Comparison of ENCODE assay signal across 8 cellular contexts in genomic region chr6:113969888-113970807, GRCh38. TPM values are rescaled to one million over a fixed set of nuclear protein-coding genes. Genes with fewer than 3 reads are reported as not detected.
A peak's percentile ranks its signal among the peaks of the same experiment; 100 is the strongest.
DNase-seq lines count a peak whose midpoint lies in the region; ATAC-seq and TF ChIP-seq lines count a peak whose summit lies in the region.

No MANE protein-coding gene starts in this region.

- H3K36me3 ChIP-seq in Panc1 (ENCODE audit: control insufficient read depth, insufficient read depth, low read length) (no peaks in the 10 kb centered on the region), subcutaneous abdominal adipose tissue (ENCODE audit: control insufficient read depth in 5 of 5, insufficient read depth in 5 of 5, low read length in 5 of 5) (no peaks in the 10 kb centered on the region)

- H3K4me3 Mint-ChIP-seq in CD14-positive monocyte (peak overlapping the region; percentile 99 to 100), neural crest cell (peak overlapping the region; percentile 98)

- BruUV-seq in Panc1 (replicated peaks; lab: Mats Ljungman, UMichigan): no TSS peak

- H3K4me1 Mint-ChIP-seq in CD14-positive monocyte: peaks cover 39% of the 10 kb centered on the region
- peaks cover 32% of the 10 kb centered on the region for H3K4me1 Mint-ChIP-seq in neural crest cell

- H3K36me3 Mint-ChIP-seq in CD14-positive monocyte: no peaks in the 10 kb centered on the region
- H3K36me3 Mint-ChIP-seq in neural crest cell (ENCODE audit: low read depth): peaks cover 8% of the 10 kb centered on the region

- H3K27me3 Mint-ChIP-seq in CD14-positive monocyte (ENCODE audit: low read depth in 3 of 3): peaks cover 0 to 3% (median 2%) of the 10 kb centered on the region in 3 donors
- peaks cover 5% of the 10 kb centered on the region for H3K27me3 Mint-ChIP-seq in neural crest cell (ENCODE audit: low read depth)

- intact Hi-C loops in CD14-positive monocyte (cut with micrococcal nuclease): no loop called here
- intact Hi-C loops in Panc1 (cut with micrococcal nuclease; ENCODE audit: unreplicated experiment): no loop called here

- TF ChIP-seq CTCF in CD14-positive monocyte (IDR thresholded peaks at IDR 0.05) (no peak), Panc1 (IDR thresholded peaks at IDR 0.05) (no peak), foreskin keratinocyte (conservative IDR thresholded peaks at IDR 0.05) (no peak), neural crest cell (conservative IDR thresholded peaks at IDR 0.05) (no peak)

- CTCF ChIA-PET in Panc1 (lab: Charles Lee): interaction anchor here (0.7 kb wide), 1 partner anchor 305 kb away, joined by 7 read pairs; no protein-coding TSS in a partner anchor

- peak; percentile 59 for DNase-seq in CD14-positive monocyte (ENCODE audit: low spot score)
- DNase-seq in Panc1 (ENCODE audit: low read depth, low spot score): no peak
- DNase-seq in activated gamma-delta T cell (lab: John Stamatoyannopoulos, UW): peak; percentile 51
- DNase-seq in foreskin keratinocyte: peak; percentile 7 to 34
- DNase-seq in neural crest cell (ENCODE audit: low read depth, low spot score): peak; percentile 54

- peaks cover 0 to 2% (median 0%) of the 10 kb centered on the region in 7 donors for H3K9me3 Mint-ChIP-seq in CD14-positive monocyte
- peaks cover 4% of the 10 kb centered on the region for H3K9me3 Mint-ChIP-seq in neural crest cell

- peak overlapping the region; percentile 91 for H3K27ac ChIP-seq in Panc1 (ENCODE audit: low read length)
- H3K27ac ChIP-seq in foreskin keratinocyte: peak overlapping the region; percentile 84
- peak overlapping the region; percentile 88 for H3K27ac ChIP-seq in subcutaneous abdominal adipose tissue (ENCODE audit: low read depth, low read length)

- POLR2A ChIA-PET in Panc1 (lab: Charles Lee): no interaction called here

- peak overlapping the region; percentile 93 to 99 (median 95) for H3K27ac Mint-ChIP-seq in CD14-positive monocyte
- H3K27ac Mint-ChIP-seq in neural crest cell (ENCODE audit: unreplicated experiment): peak overlapping the region; percentile 100

- H3K9ac ChIP-seq in subcutaneous abdominal adipose tissue (ENCODE audit: low read length in 5 of 5): peak overlapping the region; percentile 16 to 98 (median 90)

- peak; percentile 35 for ATAC-seq in GM19372 (IDR thresholded peaks at IDR 0.05; ENCODE audit: low read depth, unreplicated experiment)
- ATAC-seq in HG03457 (IDR thresholded peaks at IDR 0.05; ENCODE audit: unreplicated experiment): peak; percentile 28
- ATAC-seq in Panc1: peak; percentile 74
- ATAC-seq in foreskin keratinocyte: peak; percentile 64

- H3K4me3 ChIP-seq in Panc1 (ENCODE audit: low read depth in 2 of 2, low read length in 2 of 2): peak overlapping the region; percentile 85 to 89
- peak overlapping the region; percentile 80 to 97 (median 90) for H3K4me3 ChIP-seq in subcutaneous abdominal adipose tissue (ENCODE audit: low read depth in 1 of 5, low read length in 5 of 5)

- in situ Hi-C loops in Panc1 (cut with HindIII; ENCODE audit: low pct_unique_long_range_greater_than_20kb, low sequenced_read_pairs): no loop called here

- H3K27me3 ChIP-seq in Panc1 (ENCODE audit: control insufficient read depth, insufficient read depth, low read length) (no peaks in the 10 kb centered on the region), foreskin keratinocyte (no peaks in the 10 kb centered on the region), subcutaneous abdominal adipose tissue (ENCODE audit: control insufficient read depth in 5 of 5, insufficient read depth in 4 of 5, low read length in 5 of 5) (no peaks in the 10 kb centered on the region)

- H3K9me3 ChIP-seq in Panc1 (ENCODE audit: control insufficient read depth, insufficient read depth, low read depth, low read length) (no peaks in the 10 kb centered on the region), subcutaneous abdominal adipose tissue (ENCODE audit: control insufficient read depth in 5 of 5, low read length in 5 of 5) (no peaks in the 10 kb centered on the region)

- H3K4me1 ChIP-seq in Panc1 (ENCODE audit: control insufficient read depth, insufficient read depth, low read length) (peaks cover 22% of the 10 kb centered on the region), foreskin keratinocyte (peaks cover 19% of the 10 kb centered on the region), subcutaneous abdominal adipose tissue (ENCODE audit: control insufficient read depth in 5 of 5, insufficient read depth in 5 of 5, low read length in 5 of 5) (peaks cover 0 to 32% (median 23%) of the 10 kb centered on the region in 5 donors)

RNA-seq across cellular contexts. Expression of gene HDAC2, which starts 0.8 kb away (rescaled TPM):
- polyA plus RNA-seq in CD14-positive monocyte (10 to 100 TPM; 54.6 to 67.7 TPM), foreskin keratinocyte (75.9 and 92.2 TPM in 2 replicates)
- total RNA-seq in Panc1 (2021; ENCODE audit: unreplicated experiment) (206 TPM), foreskin keratinocyte (132 and 136 TPM in 2 replicates), neural crest cell (304 and 310 TPM in 2 replicates)
- 156 TPM for polyA plus RNA-seq in Panc1 (2012; ENCODE audit: insufficient read length)
